In the genomic region with DNA sequence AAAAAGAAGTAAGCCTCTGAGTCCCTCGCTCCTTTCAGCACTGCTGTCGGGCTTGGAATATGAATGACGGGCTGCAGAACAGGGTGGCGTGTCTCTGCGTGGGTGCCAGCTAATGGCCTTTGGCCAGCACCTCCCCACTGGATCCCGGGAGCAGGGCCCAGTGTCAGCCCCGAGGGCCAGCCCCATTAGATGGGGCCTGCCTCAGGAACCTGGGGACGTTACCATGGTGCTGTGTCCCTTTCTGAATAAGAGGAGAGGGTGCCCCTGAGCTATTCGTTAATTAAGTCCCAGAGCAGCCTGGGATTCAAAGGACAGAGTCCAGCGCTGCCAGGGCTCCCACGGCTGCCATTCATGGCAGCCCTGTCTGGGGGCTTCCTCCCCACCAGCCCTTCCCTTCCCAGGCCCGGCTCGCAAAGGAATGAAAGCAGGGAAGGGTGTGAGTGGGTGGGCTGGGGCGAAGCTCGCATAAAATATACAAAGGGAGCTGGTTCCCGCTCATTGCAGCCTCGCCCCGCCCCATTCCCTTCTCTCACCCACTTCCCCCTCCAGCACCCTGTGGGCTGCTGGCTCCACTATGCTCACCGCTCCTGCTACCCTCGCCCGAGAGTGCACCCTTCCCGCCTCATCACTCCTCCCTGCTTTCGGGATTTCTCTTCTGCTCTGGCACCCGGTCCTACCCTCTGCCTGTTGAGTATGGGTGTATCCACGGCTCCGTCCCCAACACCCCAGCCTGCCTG, we compare ENCODE assay signal across 15 cellular contexts. TPM values are rescaled to one million over a fixed set of nuclear protein-coding genes. Genes with fewer than 3 reads are reported as not detected.
DNase-seq lines count a peak whose midpoint lies in the region; ATAC-seq and TF ChIP-seq lines count a peak whose summit lies in the region.
"Had no signal": no experiment of that assay in that cellular context is flagged by ENCODE, and none has a peak within 500 bp of the region (broad histone marks: within the 10 kb centered on the region; RNA-seq: fewer than 3 reads in every experiment).

No MANE protein-coding gene starts in this region.

- H3K9me3 Mint-ChIP-seq in neural crest cell = no peaks in the 10 kb centered on the region
- H3K9me3 Mint-ChIP-seq: HFFc6 had no signal

- intact Hi-C loops in head of caudate nucleus (cut with DNase I) = no loop called here

- TF ChIP-seq CTCF in neural crest cell (conservative IDR thresholded peaks at IDR 0.05) = no peak

- H3K27ac Mint-ChIP-seq in neural crest cell (ENCODE audit: unreplicated experiment) = peak overlapping the region; percentile 99
- H3K27ac Mint-ChIP-seq: HFFc6 had no signal

- no peak for DNase-seq in NT2/D1 (ENCODE audit: low read depth, low spot score)
- peak in 25 of 42 donors; percentile 39 to 86 (median 67) for DNase-seq in head of caudate nucleus
- no peak for DNase-seq in neural crest cell (ENCODE audit: low read depth, low spot score)
- no peak for DNase-seq in DMS 273 treated with DMSO at 0.1 percent for 48 hours (lab: John Stamatoyannopoulos, UW)
- DNase-seq: activated CD8-positive, alpha-beta memory T cell treated with anti-CD3 and anti-CD28 coated beads for 24 hours; activated gamma-delta T cell treated with Interleukin-2 at 50 U/mL for 16 hours; HFFc6 had no signal

- peaks cover 2% of the 10 kb centered on the region for H3K27me3 Mint-ChIP-seq in neural crest cell (ENCODE audit: low read depth)

- no peaks in the 10 kb centered on the region for H3K36me3 Mint-ChIP-seq in neural crest cell (ENCODE audit: low read depth)

- H3K27ac ChIP-seq in BLaER1 treated with 17β-estradiol and CSF1 and Interleukin-3, amounts not matched to agents 10 nM and 100 nM = peak overlapping the region in 9 of 11 experiments; percentile 3 to 94 (median 69); a peak in 16 of 22 replicates
- H3K27ac ChIP-seq: neutrophil, skin epidermis, suprapubic skin had no signal

- peaks cover 0 to 21% (median 0%) of the 10 kb centered on the region in 11 experiments; a peak in 4 of 22 replicates for H3K27me3 ChIP-seq in BLaER1 treated with 17β-estradiol and CSF1 and Interleukin-3, amounts not matched to agents 10 nM and 100 nM
- H3K27me3 ChIP-seq in NT2/D1 (ENCODE audit: insufficient read depth, insufficient read length) = no peaks in the 10 kb centered on the region
- H3K27me3 ChIP-seq: suprapubic skin had no signal

- peaks cover 58 to 94% (median 79%) of the 10 kb centered on the region in 10 experiments for H3K4me1 ChIP-seq in BLaER1 treated with 17β-estradiol and CSF1 and Interleukin-3, amounts not matched to agents 10 nM and 100 nM
- peaks cover 24% of the 10 kb centered on the region for H3K4me1 ChIP-seq in NT2/D1 (ENCODE audit: insufficient read depth, insufficient read length)

- no peaks in the 10 kb centered on the region for H3K9me3 ChIP-seq in BLaER1 treated with 17β-estradiol and CSF1 and Interleukin-3, amounts not matched to agents 10 nM and 100 nM (replicated peaks in 1 of 11)
- H3K9me3 ChIP-seq in NT2/D1 (ENCODE audit: insufficient read depth, low read length) = no peaks in the 10 kb centered on the region
- H3K9me3 ChIP-seq: neutrophil, suprapubic skin had no signal

- peak overlapping the region; percentile 90 to 99 (median 95) for H3K4me2 ChIP-seq in BLaER1 treated with 17β-estradiol and CSF1 and Interleukin-3, amounts not matched to agents 10 nM and 100 nM

- peak overlapping the region; percentile 36 for H3K4me3 Mint-ChIP-seq in neural crest cell
- H3K4me3 Mint-ChIP-seq: HFFc6 had no signal

- peak overlapping the region; percentile 16 to 57 (median 28); a peak in 14 of 20 replicates for H3K4me3 ChIP-seq in BLaER1 treated with 17β-estradiol and CSF1 and Interleukin-3, amounts not matched to agents 10 nM and 100 nM
- H3K4me3 ChIP-seq in NT2/D1 (ENCODE audit: insufficient read length, low read depth) = no peak overlapping the region
- H3K4me3 ChIP-seq: skin epidermis, suprapubic skin had no signal

- H4K20me1 ChIP-seq in BLaER1 treated with 17β-estradiol and CSF1 and Interleukin-3, amounts not matched to agents 10 nM and 100 nM = peaks cover 0 to 9% (median 0%) of the 10 kb centered on the region in 11 experiments; a peak in 1 of 22 replicates

- ATAC-seq in GM19463 (IDR thresholded peaks at IDR 0.05; ENCODE audit: unreplicated experiment) = no peak
- ATAC-seq in GM18870 (IDR thresholded peaks at IDR 0.05; ENCODE audit: unreplicated experiment) = no peak
- ATAC-seq in HG03457 (IDR thresholded peaks at IDR 0.05; ENCODE audit: unreplicated experiment) = no peak
- ATAC-seq: left lobe of liver had no signal

- H3K4me1 Mint-ChIP-seq in neural crest cell = peaks cover 79% of the 10 kb centered on the region

- H3K9ac ChIP-seq in BLaER1 treated with 17β-estradiol and CSF1 and Interleukin-3, amounts not matched to agents 10 nM and 100 nM = peak overlapping the region in 10 of 11 experiments; percentile 29 to 85 (median 65); a peak in 18 of 22 replicates
- peak overlapping the region; percentile 24 for H3K9ac ChIP-seq in NT2/D1 (ENCODE audit: insufficient read length, low read depth)

- no peaks in the 10 kb centered on the region for H3K36me3 ChIP-seq in BLaER1 treated with 17β-estradiol and CSF1 and Interleukin-3, amounts not matched to agents 10 nM and 100 nM
- no peaks in the 10 kb centered on the region for H3K36me3 ChIP-seq in NT2/D1 (ENCODE audit: insufficient read depth, insufficient read length, low read length)
- H3K36me3 ChIP-seq: neutrophil, suprapubic skin had no signal

RNA-seq across cellular contexts. Expression of a gene that starts 14.6 kb away (rescaled TPM):
- 225 and 237 TPM in 2 replicates for total RNA-seq in neural crest cell

RNA-seq across cellular contexts. Expression of a gene that starts 58.4 kb away (rescaled TPM):
- 18.4 and 22.4 TPM in 2 replicates for total RNA-seq in neural crest cell

Comparison
In these comparisons a context has a peak if more than half of its experiments do, and no peak if none do; other contexts are left out.
1. DNase-seq: peak in head of caudate nucleus (25 of 42); none in NT2/D1 (single experiment), neural crest cell (single experiment) and DMS 273 treated with DMSO at 0.1 percent for 48 hours (single experiment).